Comparison of ENCODE assay signal across 8 cellular contexts in the genomic region with DNA sequence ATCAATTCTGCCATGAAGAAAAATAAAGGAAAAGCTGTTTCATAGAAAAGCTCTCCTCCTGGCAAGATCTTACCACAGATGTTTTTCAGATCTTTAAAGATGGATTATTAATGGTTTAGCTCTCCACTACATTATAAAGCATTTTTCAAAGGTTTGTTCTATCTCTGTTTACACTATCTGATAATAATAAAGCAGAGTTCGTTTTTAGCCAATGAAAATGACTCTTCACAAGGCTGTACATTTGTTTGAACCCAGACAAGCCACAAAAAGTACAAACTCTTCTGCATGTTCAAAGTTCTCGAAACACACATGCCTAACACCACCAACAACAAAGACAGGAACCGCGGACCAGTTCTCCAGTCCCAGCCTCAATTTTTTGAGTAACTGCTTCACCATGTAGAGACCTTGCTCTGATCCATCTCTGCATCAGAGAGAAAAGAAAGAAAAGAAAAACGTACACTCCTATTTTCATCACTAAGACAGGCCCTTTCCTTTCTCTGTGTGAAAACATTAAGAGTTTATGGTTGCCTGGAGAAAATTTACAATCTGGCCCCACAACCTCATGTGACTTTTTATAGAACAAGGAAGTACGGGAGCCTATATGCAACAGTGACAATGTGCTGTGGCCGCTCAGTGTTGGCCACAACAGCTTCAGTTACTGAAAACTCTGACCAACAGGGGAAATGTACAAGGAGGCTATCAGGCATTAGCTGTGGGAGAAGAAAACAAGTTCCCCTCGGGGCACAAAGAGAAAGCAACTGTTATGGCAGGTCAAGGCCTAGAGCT.
DNase-seq lines count a peak whose midpoint lies in the region; ATAC-seq and TF ChIP-seq lines count a peak whose summit lies in the region.

No MANE protein-coding gene starts in this region.

- H3K9me3 ChIP-seq in T-helper 17 cell (ENCODE audit: control insufficient read depth, low read length, poor library complexity, severe bottlenecking) (no peaks in the 10 kb centered on the region), right lobe of liver (no peaks in the 10 kb centered on the region), osteoblast (ENCODE audit: low read depth, low read length) (no peaks in the 10 kb centered on the region)

- H3K4me3 ChIP-seq in right lobe of liver: no peak overlapping the region
- H3K4me3 ChIP-seq in osteoblast (ENCODE audit: insufficient read depth, low read length): no peak overlapping the region

- ATAC-seq in HG02798 (IDR thresholded peaks at IDR 0.05; ENCODE audit: poor library complexity, unreplicated experiment) (peak; percentile 50), T-helper 17 cell (no peak), right lobe of liver (peak; percentile 26 to 47 (median 38)), esophagus mucosa (no peak)

- TF ChIP-seq POLR2A in right lobe of liver (IDR thresholded peaks at IDR 0.05): no peak

- H3K4me3 Mint-ChIP-seq in CD14-positive monocyte (peak overlapping the region in 1 of 2 donors; percentile 54), T-helper 17 cell (peak overlapping the region; percentile 52)

- 43% methylated on average over 8 of the region's 8 CpGs for WGBS in right lobe of liver (ENCODE audit: insufficient coverage, low coverage, low lambda C conversion rate, missing lambda C conversion rate)

- H3K27ac Mint-ChIP-seq in CD14-positive monocyte: peak overlapping the region; percentile 97 to 99 (median 99)
- H3K27ac Mint-ChIP-seq in T-helper 17 cell: peak overlapping the region; percentile 100

- no peaks in the 10 kb centered on the region for H4K20me1 ChIP-seq in osteoblast (ENCODE audit: insufficient read depth, low read length)

- H3K9me3 Mint-ChIP-seq in CD14-positive monocyte: peaks cover 0 to 7% (median 0%) of the 10 kb centered on the region in 7 donors

- intact Hi-C loops in CD14-positive monocyte (cut with micrococcal nuclease): loop anchor here in 1 of 2 donors (10.0 kb wide), 1 partner anchor 278 kb away; no protein-coding TSS in a partner anchor
- intact Hi-C loops in right lobe of liver (cut with DNase I): no loop called here

- H3K36me3 ChIP-seq in right lobe of liver: no peaks in the 10 kb centered on the region
- no peaks in the 10 kb centered on the region for H3K36me3 ChIP-seq in osteoblast (ENCODE audit: insufficient read depth, low read length)

- H2AFZ ChIP-seq in osteoblast (ENCODE audit: low read length): no peak overlapping the region

- H3K4me1 ChIP-seq in right lobe of liver: no peaks in the 10 kb centered on the region
- H3K4me1 ChIP-seq in osteoblast (ENCODE audit: insufficient read depth, low read length): peaks cover 17% of the 10 kb centered on the region

- no peak for TF ChIP-seq CTCF in CD14-positive monocyte (IDR thresholded peaks at IDR 0.05)
- TF ChIP-seq CTCF in right lobe of liver (IDR thresholded peaks at IDR 0.05): no peak
- TF ChIP-seq CTCF in osteoblast (IDR thresholded peaks at IDR 0.05; ENCODE audit: extremely low read depth, low read depth, low read length): no peak

- no peaks in the 10 kb centered on the region for H3K79me2 ChIP-seq in osteoblast (ENCODE audit: insufficient read depth, low read length)

- H3K27me3 ChIP-seq in right lobe of liver: no peaks in the 10 kb centered on the region
- no peaks in the 10 kb centered on the region for H3K27me3 ChIP-seq in osteoblast (ENCODE audit: insufficient read depth, low read length)

- H3K4me2 ChIP-seq in osteoblast (ENCODE audit: insufficient read depth, low read length): no peak overlapping the region

- H3K27me3 Mint-ChIP-seq in CD14-positive monocyte (ENCODE audit: low read depth in 3 of 3): peaks cover 0 to 2% (median 0%) of the 10 kb centered on the region in 3 donors
- no peaks in the 10 kb centered on the region for H3K27me3 Mint-ChIP-seq in T-helper 17 cell

- H3K27ac ChIP-seq in right lobe of liver: peak overlapping the region in 2 of 3 donors; percentile 33 to 47
- H3K27ac ChIP-seq in osteoblast (ENCODE audit: low read depth, low read length): no peak overlapping the region

- peak; percentile 58 for DNase-seq in CD14-positive monocyte (ENCODE audit: low spot score)
- DNase-seq in T-helper 17 cell: no peak
- DNase-seq in right lobe of liver: no peak
- DNase-seq in NCI-H1105 (lab: John Stamatoyannopoulos, UW): no peak
- DNase-seq in COLO668 (lab: John Stamatoyannopoulos, UW; ENCODE audit: unreplicated experiment): no peak
- no peak for DNase-seq in osteoblast (ENCODE audit: insufficient read length, low spot score, missing footprints)

- H3K4me1 Mint-ChIP-seq in CD14-positive monocyte (peaks cover 80% of the 10 kb centered on the region), T-helper 17 cell (peaks cover 58% of the 10 kb centered on the region)

- H3K36me3 Mint-ChIP-seq in CD14-positive monocyte: peaks cover 0 to 2% of the 10 kb centered on the region in 2 donors
- H3K36me3 Mint-ChIP-seq in T-helper 17 cell (ENCODE audit: low read depth): no peaks in the 10 kb centered on the region

Comparison
In these comparisons a context has a peak if more than half of its experiments do, and no peak if none do; other contexts are left out.
1. ATAC-seq: peak in HG02798 (single experiment) and right lobe of liver (4 of 4); none in T-helper 17 cell (single experiment) and esophagus mucosa (single experiment).